ENCODE assay signal across 11 cellular contexts in genomic region chr6:108945686-108946158, GRCh38.
DNase-seq lines count a peak whose midpoint lies in the region; ATAC-seq and TF ChIP-seq lines count a peak whose summit lies in the region.
"Had no signal": no experiment of that assay in that cellular context is flagged by ENCODE, and none has a peak within 500 bp of the region (broad histone marks: within the 10 kb centered on the region; RNA-seq: fewer than 3 reads in every experiment).

No MANE protein-coding gene starts in this region.

- H3K36me3 Mint-ChIP-seq in activated naive CD4-positive, alpha-beta T cell treated with anti-CD3 and anti-CD28 coated beads, Interleukin-2, amount 10 ng/mL, durations not matched to agents 7 days and 5 days, result peaks cover 1% of the 10 kb centered on the region

- no peaks in the 10 kb centered on the region for H3K79me2 ChIP-seq in ACC112 (ENCODE audit: control insufficient read depth, insufficient read depth, low read length, unreplicated experiment)
- H3K79me2 ChIP-seq in osteoblast (ENCODE audit: insufficient read depth, low read length), result no peaks in the 10 kb centered on the region
- no peaks in the 10 kb centered on the region for H3K79me2 ChIP-seq in PC-9 (ENCODE audit: low read depth)

- POLR2A ChIA-PET in PC-9 (lab: Charles Lee; ENCODE audit: unreplicated experiment), result interaction anchor here (0.6 kb wide), 1 partner anchor 11 kb away, joined by 3 read pairs; no protein-coding TSS in a partner anchor

- no peak for ATAC-seq in HG02763 (IDR thresholded peaks at IDR 0.05; ENCODE audit: unreplicated experiment)

- peaks cover 53% of the 10 kb centered on the region for H3K4me1 Mint-ChIP-seq in activated naive CD4-positive, alpha-beta T cell treated with anti-CD3 and anti-CD28 coated beads, Interleukin-2, amount 10 ng/mL, durations not matched to agents 7 days and 5 days

- H3F3A ChIP-seq in PC-9 (ENCODE audit: insufficient read depth, low read depth), result peaks cover 17% of the 10 kb centered on the region; the same call in 1 of the 2 replicates

- H3K4me3 Mint-ChIP-seq in activated naive CD4-positive, alpha-beta T cell treated with anti-CD3 and anti-CD28 coated beads, Interleukin-2, amount 10 ng/mL, durations not matched to agents 7 days and 5 days, result no peak overlapping the region
- H3K4me3 Mint-ChIP-seq: activated T-cell treated with anti-CD3 and anti-CD28 coated beads, Interleukin-2, amount 50 U/mL, for 24 hours had no signal

- peak overlapping the region; percentile 78 for H3K9ac ChIP-seq in adipocyte (ENCODE audit: low read length)

- H3K9me3 ChIP-seq in adipocyte (ENCODE audit: control insufficient read depth, low read length) (no peaks in the 10 kb centered on the region), osteoblast (ENCODE audit: low read depth, low read length) (no peaks in the 10 kb centered on the region), PC-9 (ENCODE audit: insufficient read depth, low read depth) (no peaks in the 10 kb centered on the region)

- peak; percentile 36 for DNase-seq in adipocyte (ENCODE audit: low read depth)
- peak; percentile 94 for DNase-seq in cardiac septum (ENCODE audit: low spot score)
- peak; percentile 66 for DNase-seq in osteoblast (ENCODE audit: insufficient read length, low spot score, missing footprints)
- no peak for DNase-seq in activated naive CD4-positive, alpha-beta T cell (lab: John Stamatoyannopoulos, UW)
- DNase-seq in PC-9, result no peak
- no peak for DNase-seq in activated naive CD4-positive, alpha-beta T cell treated with anti-CD3 and anti-CD28 coated beads, Interleukin-2, amount 10 ng/mL, durations not matched to agents 7 days and 5 days
- DNase-seq: activated T-cell treated with anti-CD3 and anti-CD28 coated beads, Interleukin-2, amount 50 U/mL, for 24 hours; OCI-M1 had no signal

- H3K4me2 ChIP-seq in osteoblast (ENCODE audit: insufficient read depth, low read length), result peak overlapping the region; percentile 62
- no peak overlapping the region for H3K4me2 ChIP-seq in PC-9

- intact Hi-C loops in cardiac septum (cut with DNase I) (loop anchor here (2.0 to 10.0 kb wide), 8 partner anchors 21 to 439 kb away; partner anchors contain the start of genes ARMC2 and CD164), PC-9 (cut with micrococcal nuclease; ENCODE audit: unreplicated experiment) (loop anchor here (5.0 kb wide), 1 partner anchor 127 kb away; no protein-coding TSS in a partner anchor)

- H2AFZ ChIP-seq in ACC112 (ENCODE audit: low read length, unreplicated experiment), result peak overlapping the region; percentile 50
- H2AFZ ChIP-seq in osteoblast (ENCODE audit: low read length), result peak overlapping the region; percentile 49
- H2AFZ ChIP-seq in PC-9, result no peak overlapping the region

- H3K9me3 Mint-ChIP-seq in activated naive CD4-positive, alpha-beta T cell treated with anti-CD3 and anti-CD28 coated beads, Interleukin-2, amount 10 ng/mL, durations not matched to agents 7 days and 5 days, result no peaks in the 10 kb centered on the region
- H3K9me3 Mint-ChIP-seq: activated T-cell treated with anti-CD3 and anti-CD28 coated beads, Interleukin-2, amount 50 U/mL, for 24 hours had no signal

- H3K27me3 ChIP-seq in ACC112 (ENCODE audit: insufficient read depth, low read length) (no peaks in the 10 kb centered on the region), adipocyte (replicated peaks; ENCODE audit: control insufficient read depth, insufficient read depth, low read length) (no peaks in the 10 kb centered on the region), osteoblast (ENCODE audit: insufficient read depth, low read length) (no peaks in the 10 kb centered on the region), PC-9 (ENCODE audit: insufficient read depth, low read depth) (no peaks in the 10 kb centered on the region)

- H3K27ac ChIP-seq in ACC112 (ENCODE audit: low read depth, low read length) (peak overlapping the region; percentile 92), osteoblast (ENCODE audit: low read depth, low read length) (peak overlapping the region; percentile 92), PC-9 (no peak overlapping the region)
- H3K27ac ChIP-seq: HL-60 had no signal

- H3K27me3 Mint-ChIP-seq in activated naive CD4-positive, alpha-beta T cell treated with anti-CD3 and anti-CD28 coated beads, Interleukin-2, amount 10 ng/mL, durations not matched to agents 7 days and 5 days, result no peaks in the 10 kb centered on the region
- H3K27me3 Mint-ChIP-seq: activated T-cell treated with anti-CD3 and anti-CD28 coated beads, Interleukin-2, amount 50 U/mL, for 24 hours had no signal

- H3K4me3 ChIP-seq in ACC112 (ENCODE audit: low read depth, low read length), result peak overlapping the region; percentile 42
- H3K4me3 ChIP-seq in adipocyte (ENCODE audit: low read length), result peak overlapping the region; percentile 70
- H3K4me3 ChIP-seq in osteoblast (ENCODE audit: insufficient read depth, low read length), result peak overlapping the region; percentile 33
- no peak overlapping the region for H3K4me3 ChIP-seq in PC-9

- no peaks in the 10 kb centered on the region for H3K36me3 ChIP-seq in ACC112 (ENCODE audit: insufficient read depth, low read length)
- H3K36me3 ChIP-seq in adipocyte (ENCODE audit: control insufficient read depth, insufficient read depth, low read length, severe bottlenecking), result no peaks in the 10 kb centered on the region
- H3K36me3 ChIP-seq in osteoblast (ENCODE audit: insufficient read depth, low read length), result no peaks in the 10 kb centered on the region
- no peaks in the 10 kb centered on the region for H3K36me3 ChIP-seq in PC-9 (ENCODE audit: low read depth)

- CTCF ChIA-PET in PC-9 (lab: Charles Lee), result no interaction called here
- CTCF ChIA-PET in activated naive CD4-positive, alpha-beta T cell treated with anti-CD3 and anti-CD28 coated beads, Interleukin-2, amount 10 ng/mL, durations not matched to agents 7 days and 5 days (lab: Charles Lee), result interaction anchor here (1.7 to 1.8 kb wide), 2 partner anchors 10 to 127 kb away, joined by 4 to 5 read pairs; no protein-coding TSS in a partner anchor

- H3K4me1 ChIP-seq in ACC112 (ENCODE audit: control insufficient read depth, insufficient read depth, low read length, unreplicated experiment) (peaks cover 39% of the 10 kb centered on the region), adipocyte (ENCODE audit: control insufficient read depth, insufficient read depth, low read length) (peaks cover 47% of the 10 kb centered on the region), osteoblast (ENCODE audit: insufficient read depth, low read length) (peaks cover 45% of the 10 kb centered on the region), PC-9 (replicated peaks; ENCODE audit: insufficient read depth) (peaks cover 33% of the 10 kb centered on the region)

- TF ChIP-seq CTCF in osteoblast (IDR thresholded peaks at IDR 0.05; ENCODE audit: extremely low read depth, low read depth, low read length) (no peak), PC-9 (conservative IDR thresholded peaks at IDR 0.05) (no peak)

- H3K9me2 ChIP-seq in PC-9 (ENCODE audit: insufficient read depth), result no peaks in the 10 kb centered on the region

- no TSS peak for BruUV-seq in PC-9 (replicated peaks; lab: Mats Ljungman, UMichigan)

- H3K27ac Mint-ChIP-seq in activated naive CD4-positive, alpha-beta T cell treated with anti-CD3 and anti-CD28 coated beads, Interleukin-2, amount 10 ng/mL, durations not matched to agents 7 days and 5 days, result no peak overlapping the region
- H3K27ac Mint-ChIP-seq: activated T-cell treated with anti-CD3 and anti-CD28 coated beads, Interleukin-2, amount 50 U/mL, for 24 hours had no signal

- no peaks in the 10 kb centered on the region for H4K20me1 ChIP-seq in osteoblast (ENCODE audit: insufficient read depth, low read length)
- no peaks in the 10 kb centered on the region for H4K20me1 ChIP-seq in PC-9 (ENCODE audit: insufficient read depth)

Comparison
In these comparisons a context has a peak if more than half of its experiments do, and no peak if none do; other contexts are left out.
1. DNase-seq: peak in adipocyte (single experiment), cardiac septum (single experiment) and osteoblast (single experiment); none in activated naive CD4-positive, alpha-beta T cell (0 of 4), PC-9 (0 of 2) and activated naive CD4-positive, alpha-beta T cell treated with anti-CD3 and anti-CD28 coated beads, Interleukin-2, amount 10 ng/mL, durations not matched to agents 7 days and 5 days (single experiment).